In the genomic region with DNA sequence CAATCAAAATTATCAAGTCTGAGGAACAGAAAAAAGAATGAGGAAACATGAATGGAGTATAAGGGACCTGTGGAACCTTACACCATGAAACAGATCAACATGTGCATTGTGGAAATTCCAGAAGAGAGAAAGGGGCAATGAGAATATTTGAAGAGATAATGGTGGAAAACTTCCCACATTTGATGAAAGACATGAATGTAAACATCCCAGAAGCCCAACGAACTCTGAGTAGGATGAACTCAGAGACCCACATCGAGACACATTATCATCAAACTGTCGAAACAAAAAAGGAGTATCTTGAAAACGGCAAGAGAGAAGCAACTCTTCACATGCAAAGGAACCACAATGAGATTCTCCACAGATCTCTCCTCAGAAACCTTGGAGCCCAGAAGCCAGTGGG, we compare ENCODE assay signal across 36 cellular contexts.
"Had no signal": no experiment of that assay in that cellular context is flagged by ENCODE, and none has a peak within 500 bp of the region (broad histone marks: within the 10 kb centered on the region; RNA-seq: fewer than 3 reads in every experiment).

No MANE protein-coding gene starts in this region.

- ATAC-seq: activated naive CD4-positive, alpha-beta T cell treated with anti-CD3 and anti-CD28 coated beads, Interleukin-2, amount 50 U/mL, for 72 hours; activated naive CD8-positive, alpha-beta T cell treated with anti-CD3 and anti-CD28 coated beads, Interleukin-2, amount 50 U/mL, for 24 hours; activated T-cell treated with anti-CD3 and anti-CD28 coated beads, Interleukin-2, amount 50 U/mL, for 4 hours; activated T-cell treated with anti-CD3 and anti-CD28 coated beads, Interleukin-2, amount 50 U/mL, for 72 hours; activated T-helper 17 cell treated with anti-CD3 and anti-CD28 coated beads, Interleukin-2, amount 50 U/mL, for 72 hours; body of pancreas had no signal

- DNase-seq: activated effector memory CD4-positive, alpha-beta T cell treated with anti-CD3 and anti-CD28 coated beads, Interleukin-2, amount 50 U/mL, for 16 hours; activated effector memory CD4-positive, alpha-beta T cell treated with Interleukin-2 at 50 U/mL for 16 hours; activated gamma-delta T cell; activated gamma-delta T cell treated with Interleukin-2 at 50 U/mL for 16 hours; activated naive CD4-positive, alpha-beta T cell; activated naive CD4-positive, alpha-beta T cell treated with anti-CD3 and anti-CD28 coated beads for 36 hours; activated naive CD4-positive, alpha-beta T cell treated with anti-CD3 and anti-CD28 coated beads, Interleukin-2, amount 10 ng/mL, durations not matched to agents 7 days and 5 days; activated naive CD4-positive, alpha-beta T cell treated with anti-CD3 and anti-CD28 coated beads, Interleukin-2, amount 50 U/mL, for 16 hours; activated naive CD4-positive, alpha-beta T cell treated with Interleukin-2 at 50 U/mL for 16 hours; activated naive CD8-positive, alpha-beta T cell treated with anti-CD3 and anti-CD28 coated beads for 36 hours; activated naive CD8-positive, alpha-beta T cell treated with anti-CD3 and anti-CD28 coated beads, Interleukin-2, amount 10 ng/mL, durations not matched to agents 7 days and 5 days; activated naive CD8-positive, alpha-beta T cell treated with anti-CD3 and anti-CD28 coated beads, Interleukin-2, amount 50 U/mL, for 24 hours; activated T-cell treated with anti-CD3 and anti-CD28 coated beads, Interleukin-2, amount 50 U/mL, for 1 hour; activated T-cell treated with anti-CD3 and anti-CD28 coated beads, Interleukin-2, amount 50 U/mL, for 24 hours; activated T-cell treated with anti-CD3 and anti-CD28 coated beads, Interleukin-2, amount 50 U/mL, for 4 hours; activated T-cell treated with anti-CD3 and anti-CD28 coated beads, Interleukin-2, amount 50 U/mL, for 48 hours; activated T-cell treated with anti-CD3 and anti-CD28 coated beads, Interleukin-2, amount 50 U/mL, for 72 hours; adrenal gland; amniotic stem cell; amygdala; anterior cingulate cortex; aorta; body of pancreas; caudate nucleus; central memory CD4-positive, alpha-beta T cell; cerebellar nuclear complex had no signal

- H3K27me3 Mint-ChIP-seq: activated naive CD4-positive, alpha-beta T cell treated with anti-CD3 and anti-CD28 coated beads, Interleukin-2, amount 10 ng/mL, durations not matched to agents 7 days and 5 days; activated naive CD4-positive, alpha-beta T cell treated with anti-CD3 and anti-CD28 coated beads, Interleukin-2, amount 50 U/mL, for 24 hours; activated naive CD8-positive, alpha-beta T cell; activated naive CD8-positive, alpha-beta T cell treated with anti-CD3 and anti-CD28 coated beads for 36 hours; activated naive CD8-positive, alpha-beta T cell treated with anti-CD3 and anti-CD28 coated beads, Interleukin-2, amount 10 ng/mL, durations not matched to agents 7 days and 5 days; activated naive CD8-positive, alpha-beta T cell treated with anti-CD3 and anti-CD28 coated beads, Interleukin-2, amount 50 U/mL, for 24 hours; activated T-cell treated with anti-CD3 and anti-CD28 coated beads, Interleukin-2, amount 50 U/mL, for 24 hours; activated T-helper 17 cell treated with anti-CD3 and anti-CD28 coated beads, Interleukin-2, amount 50 U/mL, for 72 hours; brain; central memory CD8-positive, alpha-beta T cell had no signal

- H3K27me3 ChIP-seq: adrenal gland, ascending aorta, body of pancreas, cardiac muscle cell had no signal

- H3K4me1 ChIP-seq: adrenal gland, ascending aorta had no signal

- H3K4me3 Mint-ChIP-seq: activated naive CD4-positive, alpha-beta T cell treated with anti-CD3 and anti-CD28 coated beads for 36 hours; activated naive CD4-positive, alpha-beta T cell treated with anti-CD3 and anti-CD28 coated beads, Interleukin-2, amount 10 ng/mL, durations not matched to agents 7 days and 5 days; activated naive CD4-positive, alpha-beta T cell treated with anti-CD3 and anti-CD28 coated beads, Interleukin-2, amount 50 U/mL, for 24 hours; activated naive CD8-positive, alpha-beta T cell; activated naive CD8-positive, alpha-beta T cell treated with anti-CD3 and anti-CD28 coated beads for 36 hours; activated naive CD8-positive, alpha-beta T cell treated with anti-CD3 and anti-CD28 coated beads, Interleukin-2, amount 10 ng/mL, durations not matched to agents 7 days and 5 days; activated naive CD8-positive, alpha-beta T cell treated with anti-CD3 and anti-CD28 coated beads, Interleukin-2, amount 50 U/mL, for 24 hours; activated T-cell treated with anti-CD3 and anti-CD28 coated beads, Interleukin-2, amount 50 U/mL, for 24 hours; activated T-cell treated with anti-CD3 and anti-CD28 coated beads, Interleukin-2, amount 50 U/mL, for 4 hours; activated T-cell treated with anti-CD3 and anti-CD28 coated beads, Interleukin-2, amount 50 U/mL, for 72 hours; activated T-helper 1 cell treated with anti-CD3 and anti-CD28 coated beads, Interleukin-12 subunit alpha, Interleukin-12 subunit beta, Interleukin-2, Interleukin-4 antibody, amounts not matched to agents 30 ng/mL and 10 ng/mL and 1 ng/mL, durations not matched to agents 14 hours and 24 hours and 36 hours; activated T-helper 17 cell treated with anti-CD3 and anti-CD28 coated beads, Interleukin-2, amount 50 U/mL, for 72 hours; brain; central memory CD8-positive, alpha-beta T cell had no signal

- H3K9me3 ChIP-seq: ascending aorta, body of pancreas had no signal

- H3K27ac Mint-ChIP-seq: activated naive CD4-positive, alpha-beta T cell treated with anti-CD3 and anti-CD28 coated beads for 36 hours; activated naive CD4-positive, alpha-beta T cell treated with anti-CD3 and anti-CD28 coated beads, Interleukin-2, amount 10 ng/mL, durations not matched to agents 7 days and 5 days; activated naive CD4-positive, alpha-beta T cell treated with anti-CD3 and anti-CD28 coated beads, Interleukin-2, amount 50 U/mL, for 24 hours; activated naive CD4-positive, alpha-beta T cell treated with anti-CD3 and anti-CD28 coated beads, Interleukin-2, amount 50 U/mL, for 72 hours; activated naive CD8-positive, alpha-beta T cell; activated naive CD8-positive, alpha-beta T cell treated with anti-CD3 and anti-CD28 coated beads for 36 hours; activated naive CD8-positive, alpha-beta T cell treated with anti-CD3 and anti-CD28 coated beads, Interleukin-2, amount 10 ng/mL, durations not matched to agents 7 days and 5 days; activated naive CD8-positive, alpha-beta T cell treated with anti-CD3 and anti-CD28 coated beads, Interleukin-2, amount 50 U/mL, for 24 hours; activated T-cell treated with anti-CD3 and anti-CD28 coated beads, Interleukin-2, amount 50 U/mL, for 24 hours; activated T-cell treated with anti-CD3 and anti-CD28 coated beads, Interleukin-2, amount 50 U/mL, for 72 hours; activated T-helper 1 cell treated with anti-CD3 and anti-CD28 coated beads, Interleukin-12 subunit alpha, Interleukin-12 subunit beta, Interleukin-2, Interleukin-4 antibody, amounts not matched to agents 30 ng/mL and 10 ng/mL and 1 ng/mL, durations not matched to agents 14 hours and 24 hours and 36 hours; activated T-helper 17 cell treated with anti-CD3 and anti-CD28 coated beads, Interleukin-2, amount 50 U/mL, for 72 hours; activated T-helper 2 cell treated with anti-CD3 and anti-CD28 coated beads, Interferon-gamma antibody, Interleukin-2, Interleukin-4, amounts not matched to agents 10 μg/mL and 5 μg/mL and 100 μg/mL, durations not matched to agents 14 hours and 24 hours and 36 hours; brain had no signal

- H3K36me3 ChIP-seq: adrenal gland, ascending aorta, cardiac muscle cell had no signal

- H3K4me3 ChIP-seq: adrenal gland, ascending aorta, body of pancreas, cardiac muscle cell had no signal

- H3K36me3 Mint-ChIP-seq: activated naive CD4-positive, alpha-beta T cell treated with anti-CD3 and anti-CD28 coated beads, Interleukin-2, amount 10 ng/mL, durations not matched to agents 7 days and 5 days had no signal

- H3K27ac ChIP-seq: adrenal gland, ascending aorta, body of pancreas, cardiac muscle cell had no signal

- H3K4me1 Mint-ChIP-seq: activated naive CD4-positive, alpha-beta T cell treated with anti-CD3 and anti-CD28 coated beads, Interleukin-2, amount 10 ng/mL, durations not matched to agents 7 days and 5 days; activated naive CD4-positive, alpha-beta T cell treated with anti-CD3 and anti-CD28 coated beads, Interleukin-2, amount 50 U/mL, for 24 hours; activated naive CD8-positive, alpha-beta T cell treated with anti-CD3 and anti-CD28 coated beads for 36 hours; activated naive CD8-positive, alpha-beta T cell treated with anti-CD3 and anti-CD28 coated beads, Interleukin-2, amount 10 ng/mL, durations not matched to agents 7 days and 5 days; activated naive CD8-positive, alpha-beta T cell treated with anti-CD3 and anti-CD28 coated beads, Interleukin-2, amount 50 U/mL, for 24 hours; activated T-helper 17 cell treated with anti-CD3 and anti-CD28 coated beads, Interleukin-2, amount 50 U/mL, for 72 hours had no signal
